Comparison of ENCODE assay signal across 11 cellular contexts in the genomic region with DNA sequence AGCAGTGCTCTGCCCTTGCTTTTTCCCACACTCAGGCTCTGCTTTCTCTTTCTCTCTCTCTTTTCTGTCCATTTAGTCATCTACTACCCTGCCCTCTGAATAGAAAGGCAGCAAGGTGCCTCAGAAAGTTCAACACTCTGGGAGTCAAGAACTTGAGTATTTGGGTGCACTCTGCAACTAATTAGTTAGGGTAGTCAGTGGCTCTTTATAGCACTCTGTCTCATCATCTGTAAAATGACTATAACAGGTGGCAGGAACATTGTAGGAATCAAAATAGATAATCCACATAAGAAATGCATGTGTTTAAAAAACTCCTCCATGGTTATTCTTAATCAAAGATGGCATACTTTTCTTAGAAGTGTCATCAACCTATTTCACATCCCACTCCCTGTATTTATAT. TPM values are rescaled to one million over a fixed set of nuclear protein-coding genes. Genes with fewer than 3 reads are reported as not detected.
"Had no signal": no experiment of that assay in that cellular context is flagged by ENCODE, and none has a peak within 500 bp of the region (broad histone marks: within the 10 kb centered on the region; RNA-seq: fewer than 3 reads in every experiment).

No MANE protein-coding gene starts in this region.

- H3K27ac Mint-ChIP-seq: HFFc6, IgD-negative memory B cell had no signal

- ATAC-seq: HCT116, HepG2 had no signal

- H3K4me3 ChIP-seq: GM23248, HAP-1 had no signal

- DNase-seq: GM23248, GOT3, H7, HFFc6 had no signal

- H3K27ac ChIP-seq: GM23248, HL-60 had no signal

- H3K4me3 Mint-ChIP-seq: HFFc6 had no signal

- H3K9ac ChIP-seq: GM23248 had no signal

- H3K4me1 ChIP-seq: HAP-1 had no signal

- H2AFZ ChIP-seq: GM23248 had no signal

- H3K36me3 ChIP-seq: HAP-1 had no signal

- H3K9me3 ChIP-seq: HAP-1 had no signal

RNA-seq across cellular contexts. Expression of a gene that starts 7.2 kb away (rescaled TPM):
- total RNA-seq: GM23248, H4, H7, HepG2, HFFc6, HT1080 had no signal
- polyA plus RNA-seq: GM23248, HepG2, IgD-negative memory B cell had no signal

RNA-seq across cellular contexts. Expression of a gene that starts 57.7 kb away (rescaled TPM):
- total RNA-seq: HepG2 had no signal
- polyA plus RNA-seq: HepG2 had no signal
